8 cellular contexts compared by ENCODE assay signal in the genomic region with DNA sequence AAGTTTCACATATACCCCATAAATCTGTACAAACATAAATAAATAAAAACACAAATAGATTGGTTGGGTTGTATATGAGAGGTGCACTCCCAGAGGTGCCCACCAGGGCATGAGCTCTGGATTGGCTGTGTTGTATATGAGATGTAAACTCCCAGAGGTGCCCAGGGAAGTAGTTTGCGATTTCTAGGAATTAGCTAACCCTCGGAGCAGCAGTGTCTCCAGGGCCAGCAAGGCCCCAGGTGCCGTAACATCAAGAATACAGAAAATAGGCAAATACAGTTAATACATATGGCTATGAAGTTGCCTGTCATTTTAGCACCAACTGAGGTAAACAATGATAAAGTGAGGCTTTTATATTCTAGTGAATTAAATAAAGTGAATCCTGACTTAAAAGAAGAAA. TPM values are rescaled to one million over a fixed set of nuclear protein-coding genes. Genes with fewer than 3 reads are reported as not detected.
A peak's percentile ranks its signal among the peaks of the same experiment; 100 is the strongest.
DNase-seq lines count a peak whose midpoint lies in the region; ATAC-seq and TF ChIP-seq lines count a peak whose summit lies in the region.

No MANE protein-coding gene starts in this region.

- H3K9me1 ChIP-seq in IMR-90 (ENCODE audit: insufficient read depth, low read length): peaks cover 3% of the 10 kb centered on the region

- in situ Hi-C loops in IMR-90 (cut with MboI; ENCODE audit: low sequenced_read_pairs) (no loop called here), astrocyte of the cerebellum (cut with HindIII; ENCODE audit: low sequenced_read_pairs) (no loop called here)

- H2BK120ac ChIP-seq in IMR-90 (ENCODE audit: low read depth, low read length): no peak overlapping the region

- intact Hi-C loops in IMR-90 (cut with micrococcal nuclease): no loop called here
- intact Hi-C loops in prostate gland (cut with DNase I): loop anchor here (10.0 kb wide), 4 partner anchors 84 to 364 kb away; a partner anchor contains a TSS

- WGBS in IMR-90 (ENCODE audit: extremely low coverage in 2 of 2, insufficient read length in 1 of 2), 2 experiments: no CpG with 5 or more reads among the region's 3 CpGs
- 67% methylated on average over 3 of the region's 3 CpGs for WGBS in prostate gland

- peak; percentile 32 for DNase-seq in NCI-H2171 treated with DMSO at 0.1 percent for 48 hours (lab: John Stamatoyannopoulos, UW)
- no peak for DNase-seq in NCI-H2171 (lab: John Stamatoyannopoulos, UW)
- DNase-seq in IMR-90: no peak
- DNase-seq in astrocyte of the cerebellum (ENCODE audit: low read depth): no peak
- peak; percentile 34 for DNase-seq in neural progenitor cell (ENCODE audit: low spot score)
- no peak for DNase-seq in prostate gland (ENCODE audit: low spot score)
- DNase-seq in NCI-H2196 treated with DMSO at 0.1 percent for 48 hours (lab: John Stamatoyannopoulos, UW; ENCODE audit: unreplicated experiment): no peak

- no peaks in the 10 kb centered on the region for H3K79me2 ChIP-seq in neural progenitor cell (ENCODE audit: low read depth)

- H3K27ac ChIP-seq in IMR-90 (ENCODE audit: insufficient read depth, low read length) (no peak overlapping the region), neural progenitor cell (no peak overlapping the region), prostate gland (no peak overlapping the region)

- no peak overlapping the region for H2BK15ac ChIP-seq in IMR-90 (ENCODE audit: low read depth, low read length)

- no peak overlapping the region for H3K27ac Mint-ChIP-seq in neural progenitor cell

- H2AK5ac ChIP-seq in IMR-90 (ENCODE audit: low read depth, low read length): no peak overlapping the region

- H2BK20ac ChIP-seq in IMR-90 (ENCODE audit: low read depth, low read length): no peak overlapping the region

- no peak overlapping the region for H3K4me3 Mint-ChIP-seq in neural progenitor cell

- H2BK5ac ChIP-seq in IMR-90 (ENCODE audit: low read depth, low read length, poor library complexity, severe bottlenecking): no peak overlapping the region

- no peaks in the 10 kb centered on the region for H3K9me3 Mint-ChIP-seq in neural progenitor cell

- no peak overlapping the region for H3K18ac ChIP-seq in IMR-90 (ENCODE audit: low read depth, low read length)

- H3K4me2 ChIP-seq in IMR-90 (ENCODE audit: low read depth, low read length) (no peak overlapping the region), neural progenitor cell (no peak overlapping the region)

- H4K91ac ChIP-seq in IMR-90 (ENCODE audit: insufficient read depth, low read depth, low read length): no peak overlapping the region

- H4K20me1 ChIP-seq in IMR-90 (ENCODE audit: insufficient read depth, low read length) (no peaks in the 10 kb centered on the region), neural progenitor cell (ENCODE audit: low read depth) (no peaks in the 10 kb centered on the region)

- H3K79me1 ChIP-seq in IMR-90 (ENCODE audit: low read depth in 1 of 2, low read length in 2 of 2): peaks cover 0 to 3% of the 10 kb centered on the region in 2 experiments; a peak in 1 of 4 replicates

- TF ChIP-seq RAD21 in IMR-90 (IDR thresholded peaks at IDR 0.05; ENCODE audit: low read length): no peak

- CTCF ChIA-PET in IMR-90 (lab: Yijun Ruan, JAX): interaction anchor here (0.6 kb wide), 2 partner anchors 22 to 154 kb away, joined by 3 to 7 read pairs; no protein-coding TSS in a partner anchor

- H3K27me3 Mint-ChIP-seq in neural progenitor cell (ENCODE audit: insufficient read depth, low read depth): peaks cover 15% of the 10 kb centered on the region

- TF ChIP-seq CTCF in IMR-90 (conservative IDR thresholded peaks at IDR 0.05; ENCODE audit: low read depth, low read length) (peak; percentile 16; the same call in 1 of the 2 replicates), astrocyte of the cerebellum (IDR thresholded peaks at IDR 0.05; ENCODE audit: low read depth, low read length, missing control alignments) (peak; percentile 66), neural progenitor cell (IDR thresholded peaks at IDR 0.05) (peak; percentile 55), prostate gland (IDR thresholded peaks at IDR 0.05) (peak in 1 of 4 experiments; percentile 16)

- no peaks in the 10 kb centered on the region for H3K36me3 Mint-ChIP-seq in neural progenitor cell

- no peak for TF ChIP-seq POLR2A in IMR-90 (IDR thresholded peaks at IDR 0.05; ENCODE audit: low read depth, low read length)
- TF ChIP-seq POLR2A in prostate gland (IDR thresholded peaks at IDR 0.05): no peak

- POLR2A ChIA-PET in IMR-90 (lab: Charles Lee; ENCODE audit: unreplicated experiment): no interaction called here

- no peak overlapping the region for H4K5ac ChIP-seq in IMR-90 (ENCODE audit: low read depth, low read length)

- H3K27me3 ChIP-seq in IMR-90 (ENCODE audit: control insufficient read depth, insufficient read depth, low read length): peaks cover 3% of the 10 kb centered on the region
- peaks cover 68% of the 10 kb centered on the region for H3K27me3 ChIP-seq in neural progenitor cell
- H3K27me3 ChIP-seq in prostate gland (replicated peaks; ENCODE audit: insufficient read depth): no peaks in the 10 kb centered on the region

- no peak overlapping the region for H2AK9ac ChIP-seq in IMR-90 (replicated peaks; ENCODE audit: low read depth, low read length, poor library complexity)

- no peaks in the 10 kb centered on the region for H3K9me3 ChIP-seq in IMR-90 (ENCODE audit: control insufficient read depth, insufficient read depth, low read length)
- no peaks in the 10 kb centered on the region for H3K9me3 ChIP-seq in neural progenitor cell (ENCODE audit: low read depth)
- H3K9me3 ChIP-seq in prostate gland: no peaks in the 10 kb centered on the region

- no peaks in the 10 kb centered on the region for H3K4me1 Mint-ChIP-seq in neural progenitor cell

- no peaks in the 10 kb centered on the region for H3K36me3 ChIP-seq in IMR-90 (ENCODE audit: control insufficient read depth, insufficient read depth, low read length)
- no peaks in the 10 kb centered on the region for H3K36me3 ChIP-seq in neural progenitor cell
- H3K36me3 ChIP-seq in prostate gland: no peaks in the 10 kb centered on the region

- H3F3A ChIP-seq in neural progenitor cell (ENCODE audit: low read depth): peaks cover 4% of the 10 kb centered on the region

- H3K9ac ChIP-seq in IMR-90 (ENCODE audit: low read depth, low read length) (no peak overlapping the region), neural progenitor cell (no peak overlapping the region)

- no peak overlapping the region for H3K4ac ChIP-seq in IMR-90 (ENCODE audit: low read depth, low read length)

- H3K4me3 ChIP-seq in IMR-90 (ENCODE audit: insufficient read depth, low read depth, low read length) (no peak overlapping the region), astrocyte of the cerebellum (ENCODE audit: low read depth, low read length) (no peak overlapping the region), neural progenitor cell (no peak overlapping the region), prostate gland (no peak overlapping the region)

- dilution Hi-C loops in IMR-90 (cut with HindIII; ENCODE audit: low sequenced_read_pairs, unreplicated experiment): no loop called here

- H2AFZ ChIP-seq in IMR-90 (replicated peaks; ENCODE audit: low read length, poor library complexity) (no peak overlapping the region), neural progenitor cell (replicated peaks) (no peak overlapping the region)

- 0 out of 2 replicates have a peak, but pooled peaks have one; percentile 18 for ATAC-seq in IMR-90 (ENCODE audit: low read depth)
- no peak for ATAC-seq in HG03139 (IDR thresholded peaks at IDR 0.05; ENCODE audit: unreplicated experiment)

- no peak overlapping the region for H3K56ac ChIP-seq in IMR-90 (ENCODE audit: extremely low read depth, insufficient read depth, low read length)

- H4K8ac ChIP-seq in IMR-90 (ENCODE audit: low read depth in 2 of 2, low read length in 2 of 2): no peak overlapping the region

- H3K4me1 ChIP-seq in IMR-90 (ENCODE audit: control insufficient read depth, insufficient read depth, low read length) (peaks cover 3% of the 10 kb centered on the region), neural progenitor cell (no peaks in the 10 kb centered on the region), prostate gland (replicated peaks) (no peaks in the 10 kb centered on the region)

- H3K14ac ChIP-seq in IMR-90 (replicated peaks; ENCODE audit: low read depth, low read length): no peak overlapping the region

- BruUV-seq in IMR-90 (replicated peaks; lab: Mats Ljungman, UMichigan): no TSS peak

- no peak overlapping the region for H3K23ac ChIP-seq in IMR-90 (ENCODE audit: low read depth, low read length)

TF ChIP-seq in IMR-90, 13 proteins besides CTCF, POLR2A, EP300 and RAD21 (continues in another document):
- no peak for TF ChIP-seq NFE2L2 (IDR thresholded peaks at IDR 0.05; ENCODE audit: low read depth, low read length)
- TF ChIP-seq RCOR1 (IDR thresholded peaks at IDR 0.05; ENCODE audit: insufficient replicate concordance, low read length): no peak
- TF ChIP-seq, protein P1, sequence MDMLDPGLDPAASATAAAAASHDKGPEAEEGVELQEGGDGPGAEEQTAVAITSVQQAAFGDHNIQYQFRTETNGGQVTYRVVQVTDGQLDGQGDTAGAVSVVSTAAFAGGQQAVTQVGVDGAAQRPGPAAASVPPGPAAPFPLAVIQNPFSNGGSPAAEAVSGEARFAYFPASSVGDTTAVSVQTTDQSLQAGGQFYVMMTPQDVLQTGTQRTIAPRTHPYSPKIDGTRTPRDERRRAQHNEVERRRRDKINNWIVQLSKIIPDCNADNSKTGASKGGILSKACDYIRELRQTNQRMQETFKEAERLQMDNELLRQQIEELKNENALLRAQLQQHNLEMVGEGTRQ (IDR thresholded peaks at IDR 0.05; ENCODE audit: low read depth, low read length): no peak
- TF ChIP-seq SMC3 (IDR thresholded peaks at IDR 0.05; ENCODE audit: low read depth, low read length): no peak
- no peak for TF ChIP-seq RFX5 (IDR thresholded peaks at IDR 0.05; ENCODE audit: low read depth, low read length)
- no peak for TF ChIP-seq MXI1 (IDR thresholded peaks at IDR 0.05; ENCODE audit: borderline replicate concordance, low read depth, low read length)
- no peak for TF ChIP-seq MAZ (IDR thresholded peaks at IDR 0.05; ENCODE audit: borderline replicate concordance, low read depth, low read length)
- TF ChIP-seq FOS (IDR thresholded peaks at IDR 0.05; ENCODE audit: low read depth, low read length): no peak

RNA-seq across cellular contexts. Expression of a gene that starts 5.4 kb away (rescaled TPM):
- 24.9 and 31.4 TPM in 2 replicates for total RNA-seq in IMR-90 (2012; rRNA removed)
- polyA plus RNA-seq in IMR-90 (2012; rRNA removed): 20.9 and 23.6 TPM in 2 replicates
- polyA plus RNA-seq in IMR-90 (2012; cell fraction: cytosol; rRNA removed): 9.9 and 14.9 TPM in 2 replicates
- polyA plus RNA-seq in IMR-90 (2012; cell fraction: nucleus; rRNA removed; ENCODE audit: low replicate concordance): 2.1 and 8.6 TPM in 2 replicates
- total RNA-seq in neural progenitor cell (ENCODE audit: low replicate concordance): 26.9 and 35.7 TPM in 2 replicates
- 10 to 100 TPM; 43.6 to 44.7 TPM for total RNA-seq in prostate gland

RNA-seq across cellular contexts. Expression of a gene that starts 14.9 kb away (rescaled TPM):
- total RNA-seq in IMR-90 (2012; rRNA removed): 13.3 and 29.7 TPM in 2 replicates
- 7.7 and 10.6 TPM in 2 replicates for polyA plus RNA-seq in IMR-90 (2012; rRNA removed)
- 0.62 and 0.77 TPM in 2 replicates for polyA plus RNA-seq in IMR-90 (2012; cell fraction: cytosol; rRNA removed)
- polyA plus RNA-seq in IMR-90 (2012; cell fraction: nucleus; rRNA removed; ENCODE audit: low replicate concordance): 0.53 and 5.0 TPM in 2 replicates
- total RNA-seq in neural progenitor cell (ENCODE audit: low replicate concordance): 41.6 and 80.6 TPM in 2 replicates
- 10 to 100 TPM; 23.4 to 27.2 TPM for total RNA-seq in prostate gland

Comparison
In these comparisons a context has a peak if more than half of its experiments do, and no peak if none do; other contexts are left out.
1. DNase-seq: peak in NCI-H2171 treated with DMSO at 0.1 percent for 48 hours (single experiment) and neural progenitor cell (single experiment); none in NCI-H2171 (single experiment), IMR-90 (single experiment), astrocyte of the cerebellum (single experiment), prostate gland (single experiment) and NCI-H2196 treated with DMSO at 0.1 percent for 48 hours (single experiment).